In genomic region chr3:169455472-169455871, GRCh38 we compare ENCODE assay signal across 23 cellular contexts.
DNase-seq lines count a peak whose midpoint lies in the region; ATAC-seq, FAIRE-seq and TF ChIP-seq lines count a peak whose summit lies in the region.
"Had no signal": no experiment of that assay in that cellular context is flagged by ENCODE, and none has a peak within 500 bp of the region (broad histone marks: within the 10 kb centered on the region; RNA-seq: fewer than 3 reads in every experiment).

No MANE protein-coding gene starts in this region.

- ATAC-seq in GM19035 (IDR thresholded peaks at IDR 0.05; ENCODE audit: unreplicated experiment) (no peak), GM21825 (IDR thresholded peaks at IDR 0.05; ENCODE audit: unreplicated experiment) (no peak)
- ATAC-seq: A549, HCT116, K562 had no signal

- FAIRE-seq in bronchial epithelial cell (lab: Jason Lieb, UNC) = no peak
- FAIRE-seq: A549, GM12891, GM18507, K562 had no signal

- peak overlapping the region; percentile 96 for H3K27ac Mint-ChIP-seq in MCF 10A (ENCODE audit: low read depth, unreplicated experiment)

- no peak overlapping the region for H3K4me3 Mint-ChIP-seq in MCF 10A (ENCODE audit: unreplicated experiment)

- no peak overlapping the region for H3K27ac ChIP-seq in breast epithelium
- H3K27ac ChIP-seq in osteoblast (ENCODE audit: low read depth, low read length) = peak overlapping the region; percentile 45
- H3K27ac ChIP-seq: A549, C4-2B, GM23248, RWPE1 had no signal

- H3K36me3 Mint-ChIP-seq in MCF 10A (ENCODE audit: insufficient read depth, unreplicated experiment) = no peaks in the 10 kb centered on the region

- BruUV-seq in MCF 10A (replicated peaks; lab: Mats Ljungman, UMichigan) = TSS peak; percentile 99

- no peaks in the 10 kb centered on the region for H3K27me3 Mint-ChIP-seq in MCF 10A (ENCODE audit: insufficient read depth, unreplicated experiment)

- H3K27me3 ChIP-seq in breast epithelium = no peaks in the 10 kb centered on the region
- no peaks in the 10 kb centered on the region for H3K27me3 ChIP-seq in bronchial epithelial cell (ENCODE audit: control insufficient read depth, insufficient read depth, low read length)
- no peaks in the 10 kb centered on the region for H3K27me3 ChIP-seq in osteoblast (ENCODE audit: insufficient read depth, low read length)

- H4K20me1 ChIP-seq in osteoblast (ENCODE audit: insufficient read depth, low read length) = no peaks in the 10 kb centered on the region

- H3K36me3 ChIP-seq in breast epithelium (no peaks in the 10 kb centered on the region), bronchial epithelial cell (ENCODE audit: control insufficient read depth, insufficient read depth, low read length) (no peaks in the 10 kb centered on the region), osteoblast (ENCODE audit: insufficient read depth, low read length) (no peaks in the 10 kb centered on the region)

- H3K9me3 ChIP-seq in breast epithelium = no peaks in the 10 kb centered on the region
- H3K9me3 ChIP-seq in osteoblast (ENCODE audit: low read depth, low read length) = no peaks in the 10 kb centered on the region
- H3K9me3 ChIP-seq: A549 had no signal

- TF ChIP-seq CTCF in MCF 10A (IDR thresholded peaks at IDR 0.05; ENCODE audit: unreplicated experiment) = no peak
- TF ChIP-seq CTCF in breast epithelium (IDR thresholded peaks at IDR 0.05) = no peak
- TF ChIP-seq CTCF in bronchial epithelial cell (IDR thresholded peaks at IDR 0.05; ENCODE audit: insufficient read depth, low read length, severe bottlenecking) = no peak
- TF ChIP-seq CTCF in osteoblast (IDR thresholded peaks at IDR 0.05; ENCODE audit: extremely low read depth, low read depth, low read length) = no peak

- H3K4me1 Mint-ChIP-seq in MCF 10A (ENCODE audit: insufficient read depth, unreplicated experiment) = peaks cover 25% of the 10 kb centered on the region

- H2AFZ ChIP-seq in osteoblast (ENCODE audit: low read length) = no peak overlapping the region
- H2AFZ ChIP-seq: GM23248 had no signal

- POLR2A ChIA-PET in MCF 10A (lab: Yijun Ruan, JAX) = interaction anchor here (0.7 to 1.1 kb wide), 4 partner anchors 38 to 1342 kb away, joined by 3 to 4 read pairs (median 3); no protein-coding TSS in a partner anchor

- no peaks in the 10 kb centered on the region for H3K79me2 ChIP-seq in osteoblast (ENCODE audit: insufficient read depth, low read length)

- intact Hi-C loops in MCF 10A (cut with micrococcal nuclease) = no loop called here
- intact Hi-C loops in breast epithelium (cut with DNase I; ENCODE audit: low total_unique reads) = no loop called here

- no peak for TF ChIP-seq POLR2A in breast epithelium (IDR thresholded peaks at IDR 0.05)

- DNase-seq in MCF 10A (ENCODE audit: unreplicated experiment) (peak; percentile 17), breast epithelium (ENCODE audit: low spot score in 2 of 2) (no peak), NCI-H69 (lab: John Stamatoyannopoulos, UW) (peak; percentile 45), bronchial epithelial cell (ENCODE audit: low read depth) (peak; percentile 92), osteoblast (ENCODE audit: insufficient read length, low spot score, missing footprints) (no peak), GOT3 (lab: John Stamatoyannopoulos, UW) (no peak)
- DNase-seq: GF-D8; MV-4-11; NCI-H1417 treated with DMSO at 0.1 percent for 48 hours; NCI-H1930; NCI-H524 treated with DMSO at 0.1 percent for 48 hours; NK-92 treated with Interleukin-12 subunit alpha and Interleukin-12 subunit beta, amount 100 ng/mL, for 24 hours; OCI-M1 had no signal

- CTCF ChIA-PET in MCF 10A (lab: Yijun Ruan, JAX) = interaction anchor here (0.5 to 1.2 kb wide), 2 partner anchors 213 to 307 kb away, joined by 3 read pairs; no protein-coding TSS in a partner anchor

- no peak overlapping the region for H3K4me2 ChIP-seq in osteoblast (ENCODE audit: insufficient read depth, low read length)
- H3K4me2 ChIP-seq: A549 had no signal

- H3K4me1 ChIP-seq in breast epithelium = no peaks in the 10 kb centered on the region
- no peaks in the 10 kb centered on the region for H3K4me1 ChIP-seq in osteoblast (ENCODE audit: insufficient read depth, low read length)
- H3K4me1 ChIP-seq: A549 had no signal

- H3K4me3 ChIP-seq in breast epithelium (no peak overlapping the region), bronchial epithelial cell (ENCODE audit: low read depth, low read length) (no peak overlapping the region), osteoblast (ENCODE audit: insufficient read depth, low read length) (no peak overlapping the region)
- H3K4me3 ChIP-seq: A549, GM23248, K562 had no signal

- H3K9me3 Mint-ChIP-seq in MCF 10A (ENCODE audit: unreplicated experiment) = no peaks in the 10 kb centered on the region

Comparison
In these comparisons a context has a peak if more than half of its experiments do, and no peak if none do; other contexts are left out.
1. DNase-seq: peak in MCF 10A (single experiment), NCI-H69 (single experiment) and bronchial epithelial cell (single experiment); none in breast epithelium (0 of 2), osteoblast (single experiment) and GOT3 (single experiment).